Comparison of ENCODE assay signal across 8 cellular contexts in genomic region chr15:73052679-73053397, GRCh38. TPM values are rescaled to one million over a fixed set of nuclear protein-coding genes. Genes with fewer than 3 reads are reported as not detected.
DNase-seq lines count a peak whose midpoint lies in the region; ATAC-seq and TF ChIP-seq lines count a peak whose summit lies in the region.

No MANE protein-coding gene starts in this region.

- DNase-seq in NCI-H526 treated with DMSO at 0.1 percent for 48 hours (lab: John Stamatoyannopoulos, UW) (peak; percentile 59), activated T-cell treated with anti-CD3 and anti-CD28 coated beads for 1 hour (ENCODE audit: low read depth) (peak; percentile 3), esophagus muscularis mucosa (ENCODE audit: extremely low spot score) (no peak), stromal cell of bone marrow (ENCODE audit: low read depth) (peak; percentile 5), UCSD-AML1 (lab: John Stamatoyannopoulos, UW; ENCODE audit: unreplicated experiment) (no peak)

- TF ChIP-seq EP300 in esophagus muscularis mucosa (IDR thresholded peaks at IDR 0.05), result no peak

- no peaks in the 10 kb centered on the region for H3K9me3 ChIP-seq in esophagus muscularis mucosa
- no peaks in the 10 kb centered on the region for H3K9me3 ChIP-seq in mucosa of rectum (ENCODE audit: control insufficient read depth in 2 of 2, low read length in 2 of 2)

- peak overlapping the region; percentile 74 to 95 (median 84) for H3K4me3 ChIP-seq in esophagus muscularis mucosa
- H3K4me3 ChIP-seq in mucosa of rectum (ENCODE audit: low read length in 2 of 2), result peak overlapping the region; percentile 66 to 79

- under 1% methylated on average over 18 of the region's 59 CpGs for WGBS in esophagus muscularis mucosa

- H3K4me1 ChIP-seq in esophagus muscularis mucosa (peaks cover 10 to 49% (median 33%) of the 10 kb centered on the region in 4 donors), mucosa of rectum (ENCODE audit: control insufficient read depth in 2 of 2, insufficient read depth in 2 of 2, low read length in 2 of 2) (peaks cover 0 to 29% of the 10 kb centered on the region in 2 donors)

- no peaks in the 10 kb centered on the region for H3K27me3 ChIP-seq in esophagus muscularis mucosa
- no peaks in the 10 kb centered on the region for H3K27me3 ChIP-seq in mucosa of rectum (ENCODE audit: control insufficient read depth in 2 of 2, insufficient read depth in 2 of 2, low read length in 2 of 2)

- peak overlapping the region; percentile 54 to 70 for H3K9ac ChIP-seq in mucosa of rectum (ENCODE audit: low read depth in 1 of 2, low read length in 2 of 2)

- intact Hi-C loops in esophagus muscularis mucosa (cut with DNase I), result loop anchor here (2.0 to 5.0 kb wide), 2 partner anchors 26 to 61 kb away; no protein-coding TSS in a partner anchor

- H3K27ac ChIP-seq in esophagus muscularis mucosa (replicated peaks in 1 of 4) (peak overlapping the region; percentile 89 to 97 (median 94)), mucosa of rectum (ENCODE audit: low read depth in 2 of 2, low read length in 2 of 2) (peak overlapping the region; percentile 74 to 84)

- H3K36me3 ChIP-seq in esophagus muscularis mucosa (no peaks in the 10 kb centered on the region), mucosa of rectum (ENCODE audit: control insufficient read depth in 2 of 2, insufficient read depth in 2 of 2, low read length in 2 of 2) (no peaks in the 10 kb centered on the region)

- TF ChIP-seq CTCF in GM12873 (IDR thresholded peaks at IDR 0.05; ENCODE audit: insufficient read depth, low read depth, low read length, missing control alignments) (peak; percentile 35), esophagus muscularis mucosa (IDR thresholded peaks at IDR 0.05) (peak; percentile 31 to 36 (median 31))

- peak; percentile 33 for ATAC-seq in HG02981 (IDR thresholded peaks at IDR 0.05; ENCODE audit: unreplicated experiment)

- no peak for TF ChIP-seq POLR2A in esophagus muscularis mucosa (IDR thresholded peaks at IDR 0.05; ENCODE audit: low read depth)

RNA-seq across cellular contexts. Expression of gene NEO1, which starts 0.6 kb away (rescaled TPM):
- total RNA-seq in esophagus muscularis mucosa, result 10 to 100 TPM; 38.2 to 61.2 (median 53.5) TPM

Comparison
In these comparisons a context has a peak if more than half of its experiments do, and no peak if none do; other contexts are left out.
1. DNase-seq: peak in NCI-H526 treated with DMSO at 0.1 percent for 48 hours (single experiment), activated T-cell treated with anti-CD3 and anti-CD28 coated beads for 1 hour (single experiment) and stromal cell of bone marrow (single experiment); none in esophagus muscularis mucosa (single experiment) and UCSD-AML1 (single experiment).